Comparison of ENCODE assay signal across 8 cellular contexts in the genomic region with DNA sequence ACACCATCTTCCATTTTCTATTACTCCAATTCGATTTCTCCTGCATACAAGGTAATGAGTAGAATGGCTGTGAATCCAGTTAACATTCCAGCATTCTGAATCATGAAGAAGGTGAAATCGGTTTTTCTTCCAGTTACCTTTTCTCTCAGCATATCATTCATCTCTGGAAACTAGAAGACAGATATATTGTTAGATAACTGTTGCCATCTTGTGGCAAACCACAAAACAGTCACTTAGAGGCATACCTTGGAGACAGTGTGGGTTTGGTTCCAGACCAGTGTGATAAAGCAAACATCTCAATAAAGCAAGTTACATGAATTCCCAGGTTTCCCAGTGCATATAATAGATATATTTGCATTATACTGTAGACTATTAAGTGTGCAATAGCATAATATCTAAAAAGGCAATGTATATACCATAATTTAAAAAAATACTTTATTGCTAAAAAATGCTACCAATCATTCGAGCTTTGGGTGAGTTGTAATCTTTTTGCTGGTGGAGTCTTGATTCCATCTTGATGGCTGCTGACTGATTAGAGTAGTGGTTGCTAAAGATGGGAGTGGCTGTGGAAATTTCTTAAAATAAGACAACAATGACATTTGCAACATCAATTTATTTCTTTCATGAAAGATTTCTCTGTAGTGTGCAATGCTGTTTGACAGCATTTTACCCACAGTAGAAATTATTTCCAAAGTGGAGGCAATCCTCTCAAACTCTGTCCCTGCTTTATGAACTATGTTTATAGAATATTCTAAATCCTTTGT.
DNase-seq lines count a peak whose midpoint lies in the region; TF ChIP-seq lines count a peak whose summit lies in the region.

No MANE protein-coding gene starts in this region.

- peak; percentile 65 for TF ChIP-seq CTCF in AG10803 (conservative IDR thresholded peaks at IDR 0.05; ENCODE audit: low read length)
- peak; percentile 49 for TF ChIP-seq CTCF in GM12873 (IDR thresholded peaks at IDR 0.05; ENCODE audit: insufficient read depth, low read depth, low read length, missing control alignments)

- H3K4me3 ChIP-seq in AG10803 (ENCODE audit: low read length): no peak overlapping the region

- DNase-seq in AG10803 (ENCODE audit: low read depth) (peak; percentile 44), HCEC 1CT (peak; percentile 32), LoVo (ENCODE audit: low spot score) (peak; percentile 49), SK-N-DZ (ENCODE audit: low spot score) (peak; percentile 54), fibroblast of gingiva (ENCODE audit: low read depth) (peak; percentile 37), putamen (ENCODE audit: low spot score) (peak; percentile 40), NCI-H1048 (lab: John Stamatoyannopoulos, UW) (no peak)
